ENCODE assay signal across 1 cellular context in the genomic region with DNA sequence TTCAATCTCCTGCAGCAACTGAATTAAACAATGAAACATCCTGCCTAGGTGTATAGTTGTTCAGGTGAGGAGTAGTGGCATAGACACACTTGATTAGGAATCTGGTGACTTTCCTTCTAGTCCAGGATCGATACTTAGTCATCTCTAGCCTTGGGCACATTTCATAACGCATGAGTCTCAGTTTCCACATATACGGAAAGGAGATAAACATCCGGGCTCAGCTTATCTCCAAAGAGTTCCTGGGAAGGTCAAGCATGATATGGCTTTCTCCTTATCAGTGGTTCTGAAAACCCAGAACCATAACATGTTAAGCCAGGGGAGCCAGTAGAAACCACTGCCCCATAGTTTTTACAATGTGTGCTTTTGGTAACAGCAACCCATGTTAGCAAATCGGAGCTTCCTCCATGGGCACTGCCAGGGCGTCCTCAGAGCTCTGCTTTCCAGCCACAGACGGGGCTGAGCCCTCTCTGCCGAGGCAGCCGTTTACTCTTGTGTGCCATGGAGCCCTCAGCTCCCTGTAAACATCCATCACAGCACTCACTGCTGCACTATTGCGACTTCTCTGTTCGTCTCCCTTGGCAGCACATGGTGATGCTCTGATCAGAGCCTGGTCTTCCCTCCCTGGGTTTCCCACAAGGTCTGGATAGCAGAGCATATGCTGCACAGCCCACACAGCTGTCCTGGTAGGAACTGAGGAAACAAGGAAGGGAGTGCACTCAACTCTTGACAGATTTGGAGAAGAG.
TF ChIP-seq lines count a peak whose summit lies in the region.

No MANE protein-coding gene starts in this region.

TF ChIP-seq in HepG2, 621 proteins besides CTCF, POLR2A, EP300 and RAD21 (continued from another document):
- TF ChIP-seq, protein P1, sequence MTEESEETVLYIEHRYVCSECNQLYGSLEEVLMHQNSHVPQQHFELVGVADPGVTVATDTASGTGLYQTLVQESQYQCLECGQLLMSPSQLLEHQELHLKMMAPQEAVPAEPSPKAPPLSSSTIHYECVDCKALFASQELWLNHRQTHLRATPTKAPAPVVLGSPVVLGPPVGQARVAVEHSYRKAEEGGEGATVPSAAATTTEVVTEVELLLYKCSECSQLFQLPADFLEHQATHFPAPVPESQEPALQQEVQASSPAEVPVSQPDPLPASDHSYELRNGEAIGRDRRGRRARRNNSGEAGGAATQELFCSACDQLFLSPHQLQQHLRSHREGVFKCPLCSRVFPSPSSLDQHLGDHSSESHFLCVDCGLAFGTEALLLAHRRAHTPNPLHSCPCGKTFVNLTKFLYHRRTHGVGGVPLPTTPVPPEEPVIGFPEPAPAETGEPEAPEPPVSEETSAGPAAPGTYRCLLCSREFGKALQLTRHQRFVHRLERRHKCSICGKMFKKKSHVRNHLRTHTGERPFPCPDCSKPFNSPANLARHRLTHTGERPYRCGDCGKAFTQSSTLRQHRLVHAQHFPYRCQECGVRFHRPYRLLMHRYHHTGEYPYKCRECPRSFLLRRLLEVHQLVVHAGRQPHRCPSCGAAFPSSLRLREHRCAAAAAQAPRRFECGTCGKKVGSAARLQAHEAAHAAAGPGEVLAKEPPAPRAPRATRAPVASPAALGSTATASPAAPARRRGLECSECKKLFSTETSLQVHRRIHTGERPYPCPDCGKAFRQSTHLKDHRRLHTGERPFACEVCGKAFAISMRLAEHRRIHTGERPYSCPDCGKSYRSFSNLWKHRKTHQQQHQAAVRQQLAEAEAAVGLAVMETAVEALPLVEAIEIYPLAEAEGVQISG (CRISPR knock-in tag; IDR thresholded peaks at IDR 0.05) = no peak
- TF ChIP-seq PHF20 (CRISPR knock-in tag; IDR thresholded peaks at IDR 0.05) = no peak
- TF ChIP-seq ZBTB4 (CRISPR knock-in tag; IDR thresholded peaks at IDR 0.05; ENCODE audit: borderline replicate concordance) = no peak
- TF ChIP-seq ZNF296 (CRISPR knock-in tag; conservative IDR thresholded peaks at IDR 0.05) = no peak
- TF ChIP-seq FOSL2 (CRISPR knock-in tag; IDR thresholded peaks at IDR 0.05) = peak; percentile 36; the same call in 1 of the 2 replicates
- no peak for TF ChIP-seq RBM39 (IDR thresholded peaks at IDR 0.05; ENCODE audit: low read depth, low read length, poor library complexity, severe bottlenecking)
- peak; percentile 67; the same call in 1 of the 2 replicates for TF ChIP-seq ZNF768 (CRISPR knock-in tag; IDR thresholded peaks at IDR 0.05)
- no peak for TF ChIP-seq MTA3 (CRISPR knock-in tag; IDR thresholded peaks at IDR 0.05)
- no peak for TF ChIP-seq ZNF44 (CRISPR knock-in tag; IDR thresholded peaks at IDR 0.05)
- no peak for TF ChIP-seq ZNF350 (CRISPR knock-in tag; IDR thresholded peaks at IDR 0.05; ENCODE audit: borderline replicate concordance, low read depth)
- TF ChIP-seq THAP11 (CRISPR knock-in tag; IDR thresholded peaks at IDR 0.05) = no peak
- TF ChIP-seq BCLAF1 (IDR thresholded peaks at IDR 0.05) = no peak
- no peak for TF ChIP-seq ETV6 (CRISPR knock-in tag; conservative IDR thresholded peaks at IDR 0.05)
TF ChIP-seq in HepG2: peak in this region for 2.
